25 cellular contexts compared by ENCODE assay signal in the genomic region with DNA sequence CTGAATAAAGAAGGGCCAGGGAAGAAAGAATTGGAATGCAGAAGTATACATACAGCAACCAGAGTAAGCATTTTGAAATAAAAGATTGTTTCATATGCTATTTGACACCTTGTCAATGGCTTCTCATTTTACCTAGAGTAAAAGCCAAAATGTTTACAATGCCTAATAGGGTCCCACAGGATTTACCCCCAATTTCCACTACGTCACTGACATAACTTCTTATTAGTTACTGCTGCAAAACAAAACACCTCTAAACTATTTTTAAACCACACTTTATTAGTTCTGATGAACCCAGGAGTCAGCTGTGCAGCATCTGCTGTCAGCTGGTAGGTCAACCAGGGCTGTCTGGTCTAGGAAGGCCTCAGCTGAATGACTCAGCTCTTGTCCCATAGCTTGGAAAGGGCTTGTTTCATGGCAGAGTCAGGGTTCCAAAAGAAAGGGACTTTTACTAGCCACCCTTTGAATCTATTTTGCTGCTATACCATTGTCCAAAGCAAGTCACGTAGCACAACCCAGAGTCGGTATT.
"Had no signal": no experiment of that assay in that cellular context is flagged by ENCODE, and none has a peak within 500 bp of the region (broad histone marks: within the 10 kb centered on the region; RNA-seq: fewer than 3 reads in every experiment).

No MANE protein-coding gene starts in this region.

- H3K27ac ChIP-seq: ascending aorta, esophagus muscularis mucosa, lower lobe of right lung, neural progenitor cell, prostate gland, suprapubic skin had no signal

- H3K9me3 ChIP-seq: ascending aorta, esophagus muscularis mucosa, lower lobe of right lung, prostate gland, suprapubic skin had no signal

- H3K36me3 ChIP-seq: ascending aorta, esophagus muscularis mucosa, lower lobe of right lung, neural progenitor cell, prostate gland, suprapubic skin had no signal

- H3K4me1 ChIP-seq: ascending aorta, lower lobe of right lung, neural progenitor cell, prostate gland, suprapubic skin had no signal

- H3K4me3 Mint-ChIP-seq: activated T-cell treated with anti-CD3 and anti-CD28 coated beads, Interleukin-2, amount 50 U/mL, for 72 hours; dendritic cell treated with granulocyte-macrophage colony-stimulating factor and Interleukin-4, amounts not matched to agents 40 ng/mL and 50 ng/mL, for 4 days; naive B cell; neural progenitor cell; stimulated activated naive CD8-positive, alpha-beta T cell treated with anti-CD3 and anti-CD28 coated beads, Interleukin-15, amount 100 ng/mL, for 72 hours; T-cell; type B pancreatic cell had no signal

- H3K9ac ChIP-seq: neural progenitor cell had no signal

- ATAC-seq: activated T-cell treated with anti-CD3 and anti-CD28 coated beads, Interleukin-2, amount 50 U/mL, for 72 hours; lower lobe of right lung; right cardiac atrium; stimulated activated naive CD8-positive, alpha-beta T cell treated with anti-CD3 and anti-CD28 coated beads, Interleukin-15, amount 100 ng/mL, for 72 hours; T-cell had no signal

- DNase-seq: activated CD4-positive, alpha-beta T cell treated with anti-CD3 and anti-CD28 coated beads, Interleukin-2, amount 50 U/mL, for 1 hour; activated CD8-positive, alpha-beta memory T cell treated with anti-CD3 and anti-CD28 coated beads, Interleukin-2, amount 50 U/mL, for 48 hours; activated effector memory CD4-positive, alpha-beta T cell treated with anti-CD3 and anti-CD28 coated beads, Interleukin-2, amount 50 U/mL, for 16 hours; activated naive CD4-positive, alpha-beta T cell treated with anti-CD3 and anti-CD28 coated beads, Interleukin-2, amount 50 U/mL, for 16 hours; activated T-cell treated with anti-CD3 and anti-CD28 coated beads, Interleukin-2, amount 50 U/mL, for 72 hours; effector CD8-positive, alpha-beta T cell; hypothalamus; lower lobe of right lung; midbrain; naive B cell; right cardiac atrium; small intestine; stimulated activated CD4-positive, alpha-beta T cell treated with anti-CD3 and anti-CD28 coated beads, Interleukin-15, amount 100 ng/mL, for 24 hours; stimulated activated CD4-positive, alpha-beta T cell treated with anti-CD3 and anti-CD28 coated beads, Interleukin-2, amount 100 ng/mL, for 48 hours; stimulated activated naive CD8-positive, alpha-beta T cell treated with anti-CD3 and anti-CD28 coated beads, Interleukin-15, amount 100 ng/mL, for 72 hours; T-cell; T-helper 9 cell had no signal

- H3K27ac Mint-ChIP-seq: dendritic cell treated with granulocyte-macrophage colony-stimulating factor and Interleukin-4, amounts not matched to agents 40 ng/mL and 50 ng/mL, for 4 days; naive B cell; neural progenitor cell; stimulated activated naive CD8-positive, alpha-beta T cell treated with anti-CD3 and anti-CD28 coated beads, Interleukin-15, amount 100 ng/mL, for 72 hours; T-cell; type B pancreatic cell had no signal

- H2AFZ ChIP-seq: neural progenitor cell had no signal

- H3K4me2 ChIP-seq: neural progenitor cell had no signal

- H3K27me3 ChIP-seq: ascending aorta, esophagus muscularis mucosa, neural progenitor cell, suprapubic skin had no signal

- H3K9me3 Mint-ChIP-seq: dendritic cell treated with granulocyte-macrophage colony-stimulating factor and Interleukin-4, amounts not matched to agents 40 ng/mL and 50 ng/mL, for 4 days; naive B cell; stimulated activated naive CD8-positive, alpha-beta T cell treated with anti-CD3 and anti-CD28 coated beads, Interleukin-15, amount 100 ng/mL, for 72 hours had no signal

- H3K4me1 Mint-ChIP-seq: naive B cell; stimulated activated naive CD8-positive, alpha-beta T cell treated with anti-CD3 and anti-CD28 coated beads, Interleukin-15, amount 100 ng/mL, for 72 hours; T-cell had no signal

- H3K4me3 ChIP-seq: ascending aorta, esophagus muscularis mucosa, lower lobe of right lung, neural progenitor cell, prostate gland, suprapubic skin had no signal

- FAIRE-seq: keratinocyte had no signal

- H3K27me3 Mint-ChIP-seq: dendritic cell treated with granulocyte-macrophage colony-stimulating factor and Interleukin-4, amounts not matched to agents 40 ng/mL and 50 ng/mL, for 4 days; naive B cell; stimulated activated naive CD8-positive, alpha-beta T cell treated with anti-CD3 and anti-CD28 coated beads, Interleukin-15, amount 100 ng/mL, for 72 hours; T-cell; type B pancreatic cell had no signal

- H3K36me3 Mint-ChIP-seq: naive B cell, T-cell, type B pancreatic cell had no signal
